Comparison of ENCODE assay signal across 2 cellular contexts in the genomic region with DNA sequence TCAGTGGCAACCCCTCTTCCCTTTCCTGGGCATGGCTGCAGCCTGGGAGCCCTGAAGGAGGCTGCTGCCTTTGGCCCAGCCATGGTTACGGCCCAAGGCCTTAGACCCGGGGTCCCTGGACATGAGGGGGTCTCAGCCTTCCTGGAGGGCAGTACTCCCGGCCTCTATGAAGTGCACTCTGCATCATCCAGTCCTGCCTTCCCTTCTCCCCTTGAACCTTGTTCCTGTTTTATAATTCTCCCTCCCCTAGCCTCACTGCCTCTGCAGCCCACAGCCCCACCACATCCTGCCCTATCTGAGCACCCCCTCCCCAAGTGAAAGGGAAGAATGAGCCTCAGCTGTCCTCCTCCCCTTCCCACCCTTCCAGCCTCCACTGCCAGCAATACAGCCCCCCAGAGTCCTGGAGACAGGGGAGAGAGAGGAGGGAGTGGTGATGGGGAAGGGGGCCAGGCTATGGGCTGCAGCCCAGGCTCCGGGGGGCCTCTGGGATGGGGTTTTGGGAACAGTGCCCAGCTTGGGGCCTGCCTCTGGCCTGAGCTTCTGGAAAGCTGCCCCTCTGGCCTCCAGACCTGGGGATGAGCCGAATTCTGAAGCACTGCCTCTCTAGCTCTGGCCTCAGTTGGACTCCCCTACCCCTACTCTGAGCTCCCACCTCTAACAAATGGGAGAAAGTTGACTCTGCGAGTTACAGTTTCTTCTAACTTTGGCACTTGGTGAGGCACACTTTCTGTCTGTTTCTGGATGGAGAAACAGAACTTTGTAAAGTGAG.
TF ChIP-seq lines count a peak whose summit lies in the region.

No MANE protein-coding gene starts in this region.

TF ChIP-seq in A549, 52 proteins besides CTCF, POLR2A, EP300 and RAD21:
- TF ChIP-seq CHD2 (IDR thresholded peaks at IDR 0.05; ENCODE audit: low read length, partially characterized antibody) (no peak), CBX2 (IDR thresholded peaks at IDR 0.05; ENCODE audit: borderline replicate concordance, low read depth) (no peak), ESRRA (IDR thresholded peaks at IDR 0.05; ENCODE audit: borderline replicate concordance, low read length) (no peak), MYC (IDR thresholded peaks at IDR 0.05; ENCODE audit: borderline replicate concordance, low read length) (no peak), RCOR1 (IDR thresholded peaks at IDR 0.05; ENCODE audit: low read depth, low read length) (no peak), FOXS1 (CRISPR knock-in tag; IDR thresholded peaks at IDR 0.05) (no peak)
- TF ChIP-seq, protein P1, sequence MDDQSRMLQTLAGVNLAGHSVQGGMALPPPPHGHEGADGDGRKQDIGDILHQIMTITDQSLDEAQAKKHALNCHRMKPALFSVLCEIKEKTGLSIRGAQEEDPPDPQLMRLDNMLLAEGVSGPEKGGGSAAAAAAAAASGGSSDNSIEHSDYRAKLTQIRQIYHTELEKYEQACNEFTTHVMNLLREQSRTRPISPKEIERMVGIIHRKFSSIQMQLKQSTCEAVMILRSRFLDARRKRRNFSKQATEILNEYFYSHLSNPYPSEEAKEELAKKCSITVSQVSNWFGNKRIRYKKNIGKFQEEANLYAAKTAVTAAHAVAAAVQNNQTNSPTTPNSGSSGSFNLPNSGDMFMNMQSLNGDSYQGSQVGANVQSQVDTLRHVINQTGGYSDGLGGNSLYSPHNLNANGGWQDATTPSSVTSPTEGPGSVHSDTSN (IDR thresholded peaks at IDR 0.05) = no peak

TF ChIP-seq in H1, 55 proteins besides CTCF, POLR2A, EP300 and RAD21:
- TF ChIP-seq CHD2 (IDR thresholded peaks at IDR 0.05; ENCODE audit: low read length) (no peak), RBBP5 (IDR thresholded peaks at IDR 0.05; ENCODE audit: borderline replicate concordance, low read depth, low read length) (no peak)
